Comparison of ENCODE assay signal across 23 cellular contexts in genomic region chr5:173604141-173604540, GRCh38. TPM values are rescaled to one million over a fixed set of nuclear protein-coding genes. Genes with fewer than 3 reads are reported as not detected.
DNase-seq lines count a peak whose midpoint lies in the region; FAIRE-seq and TF ChIP-seq lines count a peak whose summit lies in the region.
"Had no signal": no experiment of that assay in that cellular context is flagged by ENCODE, and none has a peak within 500 bp of the region (broad histone marks: within the 10 kb centered on the region; RNA-seq: fewer than 3 reads in every experiment).

No MANE protein-coding gene starts in this region.

- no peaks in the 10 kb centered on the region for H3K4me1 ChIP-seq in Caco-2
- H3K4me1 ChIP-seq: BE2C had no signal

- intact Hi-C loops in Caco-2 (cut with micrococcal nuclease; ENCODE audit: unreplicated experiment) = no loop called here

- BruUV-seq in Caco-2 (replicated peaks; lab: Mats Ljungman, UMichigan) = no TSS peak

- H3K27me3 ChIP-seq in Caco-2 (replicated peaks; ENCODE audit: control insufficient read depth, insufficient read depth, low read length) = no peaks in the 10 kb centered on the region
- H3K27me3 ChIP-seq: BE2C, BLaER1 had no signal

- H3K36me3 ChIP-seq in Caco-2 (ENCODE audit: control insufficient read depth, insufficient read depth, low read length) = peaks cover 4% of the 10 kb centered on the region

- no peak for TF ChIP-seq CTCF in nephron progenitor cell (IDR thresholded peaks at IDR 0.05)
- TF ChIP-seq CTCF in Caco-2 (IDR thresholded peaks at IDR 0.05; ENCODE audit: insufficient read depth in 1 of 2, low read depth in 1 of 2, low read length in 1 of 2, severe bottlenecking in 1 of 2, unreplicated experiment in 1 of 2) = no peak

- POLR2A ChIA-PET in Caco-2 (lab: Charles Lee) = no interaction called here

- H3K4me3 ChIP-seq in Caco-2 (ENCODE audit: low read depth, low read length) = no peak overlapping the region
- H3K4me3 ChIP-seq: BLaER1 had no signal

- CTCF ChIA-PET in Caco-2 (lab: Charles Lee) = no interaction called here

- H3K27ac Mint-ChIP-seq in nephron progenitor cell = peak overlapping the region; percentile 18
- H3K27ac Mint-ChIP-seq in Caco-2 (ENCODE audit: unreplicated experiment) = no peak overlapping the region
- H3K27ac Mint-ChIP-seq: CD14-positive monocyte; CD4-positive, CD25-positive, alpha-beta regulatory T cell; CD8-positive, alpha-beta memory T cell had no signal

- FAIRE-seq in H54 (lab: Jason Lieb, UNC) = no peak
- FAIRE-seq: A204.1, D721Med, G401.6, GM12891, GM19239 had no signal

- H3K4me1 Mint-ChIP-seq in nephron progenitor cell (no peaks in the 10 kb centered on the region), Caco-2 (ENCODE audit: low read depth, unreplicated experiment) (no peaks in the 10 kb centered on the region)
- H3K4me1 Mint-ChIP-seq: CD14-positive monocyte; CD8-positive, alpha-beta memory T cell had no signal

- no peak overlapping the region for H3K4me3 Mint-ChIP-seq in nephron progenitor cell
- H3K4me3 Mint-ChIP-seq in Caco-2 (ENCODE audit: unreplicated experiment) = no peak overlapping the region
- H3K4me3 Mint-ChIP-seq: CD14-positive monocyte; CD4-positive, alpha-beta memory T cell; CD4-positive, CD25-positive, alpha-beta regulatory T cell; CD8-positive, alpha-beta memory T cell had no signal

- H3K27me3 Mint-ChIP-seq in nephron progenitor cell (ENCODE audit: low read depth, poor library complexity) (peaks cover 2% of the 10 kb centered on the region), Caco-2 (ENCODE audit: insufficient read depth, unreplicated experiment) (no peaks in the 10 kb centered on the region)
- H3K27me3 Mint-ChIP-seq: CD4-positive, alpha-beta memory T cell; CD4-positive, CD25-positive, alpha-beta regulatory T cell; CD8-positive, alpha-beta memory T cell had no signal

- no peak for DNase-seq in nephron progenitor cell
- DNase-seq in pons (ENCODE audit: low spot score) = peak; percentile 55
- no peak for DNase-seq in cerebellar cortex (ENCODE audit: low spot score)
- no peak for DNase-seq in H54 (ENCODE audit: insufficient read length, low spot score)
- no peak for DNase-seq in Caco-2
- DNase-seq: 8988T; ACHN; BE2C; C1 segment of cervical spinal cord; Calu3; CD4-positive, alpha-beta memory T cell; CD4-positive, CD25-positive, alpha-beta regulatory T cell; CD8-positive, alpha-beta memory T cell; COR-L47; DMS79 treated with DMSO at 0.1 percent for 48 hours; GF-D8 had no signal

- H3K36me3 Mint-ChIP-seq in nephron progenitor cell (ENCODE audit: low read depth) (peaks cover 77% of the 10 kb centered on the region), Caco-2 (ENCODE audit: insufficient read depth, unreplicated experiment) (peaks cover 46% of the 10 kb centered on the region)

- H3K9me3 ChIP-seq in Caco-2 = no peaks in the 10 kb centered on the region
- H3K9me3 ChIP-seq: BE2C, BLaER1 had no signal

- no peak for TF ChIP-seq POLR2A in H54 (IDR thresholded peaks at IDR 0.05; ENCODE audit: low read depth, low read length)

- no peaks in the 10 kb centered on the region for H3K9me3 Mint-ChIP-seq in nephron progenitor cell
- H3K9me3 Mint-ChIP-seq in Caco-2 (ENCODE audit: unreplicated experiment) = no peaks in the 10 kb centered on the region
- H3K9me3 Mint-ChIP-seq: CD14-positive monocyte; CD4-positive, alpha-beta memory T cell; CD8-positive, alpha-beta memory T cell had no signal

RNA-seq across cellular contexts. Expression of gene BOD1, which starts 12.3 kb away (rescaled TPM):
- 111 and 120 TPM in 2 replicates for total RNA-seq in Caco-2 (2022)
